Comparison of ENCODE assay signal across 1 cellular context in the genomic region with DNA sequence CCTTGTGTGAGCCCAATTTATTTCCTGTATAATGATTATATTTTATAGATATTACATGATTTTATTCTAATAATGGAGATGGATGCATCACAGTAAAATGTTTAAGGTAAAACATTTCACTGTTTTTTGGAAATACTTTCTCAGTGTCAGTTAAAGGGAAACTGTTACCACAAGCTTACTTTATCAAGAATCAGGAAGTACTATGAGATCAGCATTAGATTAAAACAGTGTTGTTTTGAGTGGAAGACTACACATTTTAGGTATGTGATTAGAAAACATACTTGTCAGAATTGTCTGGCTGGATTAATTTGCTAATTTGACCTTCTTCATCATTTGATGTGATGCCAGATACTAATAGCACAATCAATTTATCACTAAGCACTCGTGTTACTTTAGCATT.
TF ChIP-seq lines count a peak whose summit lies in the region.

A gene with protein sequence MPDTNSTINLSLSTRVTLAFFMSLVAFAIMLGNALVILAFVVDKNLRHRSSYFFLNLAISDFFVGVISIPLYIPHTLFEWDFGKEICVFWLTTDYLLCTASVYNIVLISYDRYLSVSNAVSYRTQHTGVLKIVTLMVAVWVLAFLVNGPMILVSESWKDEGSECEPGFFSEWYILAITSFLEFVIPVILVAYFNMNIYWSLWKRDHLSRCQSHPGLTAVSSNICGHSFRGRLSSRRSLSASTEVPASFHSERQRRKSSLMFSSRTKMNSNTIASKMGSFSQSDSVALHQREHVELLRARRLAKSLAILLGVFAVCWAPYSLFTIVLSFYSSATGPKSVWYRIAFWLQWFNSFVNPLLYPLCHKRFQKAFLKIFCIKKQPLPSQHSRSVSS (plus strand): TSS at position 250 of the 400 bp plus-strand sequence. CDS start 92 bp downstream, at position 342.

TF ChIP-seq in SK-N-SH, 30 proteins besides CTCF, POLR2A, EP300 and RAD21:
- no peak for TF ChIP-seq JUND (IDR thresholded peaks at IDR 0.05)
- TF ChIP-seq, protein P1, sequence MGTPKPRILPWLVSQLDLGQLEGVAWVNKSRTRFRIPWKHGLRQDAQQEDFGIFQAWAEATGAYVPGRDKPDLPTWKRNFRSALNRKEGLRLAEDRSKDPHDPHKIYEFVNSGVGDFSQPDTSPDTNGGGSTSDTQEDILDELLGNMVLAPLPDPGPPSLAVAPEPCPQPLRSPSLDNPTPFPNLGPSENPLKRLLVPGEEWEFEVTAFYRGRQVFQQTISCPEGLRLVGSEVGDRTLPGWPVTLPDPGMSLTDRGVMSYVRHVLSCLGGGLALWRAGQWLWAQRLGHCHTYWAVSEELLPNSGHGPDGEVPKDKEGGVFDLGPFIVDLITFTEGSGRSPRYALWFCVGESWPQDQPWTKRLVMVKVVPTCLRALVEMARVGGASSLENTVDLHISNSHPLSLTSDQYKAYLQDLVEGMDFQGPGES (IDR thresholded peaks at IDR 0.05; ENCODE audit: low read depth, low read length) = no peak
- TF ChIP-seq NFIC (IDR thresholded peaks at IDR 0.05; ENCODE audit: borderline replicate concordance) = no peak
- TF ChIP-seq, protein P2, sequence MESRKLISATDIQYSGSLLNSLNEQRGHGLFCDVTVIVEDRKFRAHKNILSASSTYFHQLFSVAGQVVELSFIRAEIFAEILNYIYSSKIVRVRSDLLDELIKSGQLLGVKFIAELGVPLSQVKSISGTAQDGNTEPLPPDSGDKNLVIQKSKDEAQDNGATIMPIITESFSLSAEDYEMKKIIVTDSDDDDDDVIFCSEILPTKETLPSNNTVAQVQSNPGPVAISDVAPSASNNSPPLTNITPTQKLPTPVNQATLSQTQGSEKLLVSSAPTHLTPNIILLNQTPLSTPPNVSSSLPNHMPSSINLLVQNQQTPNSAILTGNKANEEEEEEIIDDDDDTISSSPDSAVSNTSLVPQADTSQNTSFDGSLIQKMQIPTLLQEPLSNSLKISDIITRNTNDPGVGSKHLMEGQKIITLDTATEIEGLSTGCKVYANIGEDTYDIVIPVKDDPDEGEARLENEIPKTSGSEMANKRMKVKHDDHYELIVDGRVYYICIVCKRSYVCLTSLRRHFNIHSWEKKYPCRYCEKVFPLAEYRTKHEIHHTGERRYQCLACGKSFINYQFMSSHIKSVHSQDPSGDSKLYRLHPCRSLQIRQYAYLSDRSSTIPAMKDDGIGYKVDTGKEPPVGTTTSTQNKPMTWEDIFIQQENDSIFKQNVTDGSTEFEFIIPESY (IDR thresholded peaks at IDR 0.05; ENCODE audit: borderline replicate concordance, low read depth) = no peak
- TF ChIP-seq, protein P3, sequence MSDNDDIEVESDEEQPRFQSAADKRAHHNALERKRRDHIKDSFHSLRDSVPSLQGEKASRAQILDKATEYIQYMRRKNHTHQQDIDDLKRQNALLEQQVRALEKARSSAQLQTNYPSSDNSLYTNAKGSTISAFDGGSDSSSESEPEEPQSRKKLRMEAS (IDR thresholded peaks at IDR 0.05; ENCODE audit: low read depth) = no peak
- TF ChIP-seq SIN3A (IDR thresholded peaks at IDR 0.05; ENCODE audit: borderline replicate concordance, low read depth, low read length) = no peak
- no peak for TF ChIP-seq RCOR1 (IDR thresholded peaks at IDR 0.05; ENCODE audit: low read length)
- no peak for TF ChIP-seq POLR2AphosphoS5 (IDR thresholded peaks at IDR 0.05; ENCODE audit: low read depth, low read length)
- TF ChIP-seq, protein P4, sequence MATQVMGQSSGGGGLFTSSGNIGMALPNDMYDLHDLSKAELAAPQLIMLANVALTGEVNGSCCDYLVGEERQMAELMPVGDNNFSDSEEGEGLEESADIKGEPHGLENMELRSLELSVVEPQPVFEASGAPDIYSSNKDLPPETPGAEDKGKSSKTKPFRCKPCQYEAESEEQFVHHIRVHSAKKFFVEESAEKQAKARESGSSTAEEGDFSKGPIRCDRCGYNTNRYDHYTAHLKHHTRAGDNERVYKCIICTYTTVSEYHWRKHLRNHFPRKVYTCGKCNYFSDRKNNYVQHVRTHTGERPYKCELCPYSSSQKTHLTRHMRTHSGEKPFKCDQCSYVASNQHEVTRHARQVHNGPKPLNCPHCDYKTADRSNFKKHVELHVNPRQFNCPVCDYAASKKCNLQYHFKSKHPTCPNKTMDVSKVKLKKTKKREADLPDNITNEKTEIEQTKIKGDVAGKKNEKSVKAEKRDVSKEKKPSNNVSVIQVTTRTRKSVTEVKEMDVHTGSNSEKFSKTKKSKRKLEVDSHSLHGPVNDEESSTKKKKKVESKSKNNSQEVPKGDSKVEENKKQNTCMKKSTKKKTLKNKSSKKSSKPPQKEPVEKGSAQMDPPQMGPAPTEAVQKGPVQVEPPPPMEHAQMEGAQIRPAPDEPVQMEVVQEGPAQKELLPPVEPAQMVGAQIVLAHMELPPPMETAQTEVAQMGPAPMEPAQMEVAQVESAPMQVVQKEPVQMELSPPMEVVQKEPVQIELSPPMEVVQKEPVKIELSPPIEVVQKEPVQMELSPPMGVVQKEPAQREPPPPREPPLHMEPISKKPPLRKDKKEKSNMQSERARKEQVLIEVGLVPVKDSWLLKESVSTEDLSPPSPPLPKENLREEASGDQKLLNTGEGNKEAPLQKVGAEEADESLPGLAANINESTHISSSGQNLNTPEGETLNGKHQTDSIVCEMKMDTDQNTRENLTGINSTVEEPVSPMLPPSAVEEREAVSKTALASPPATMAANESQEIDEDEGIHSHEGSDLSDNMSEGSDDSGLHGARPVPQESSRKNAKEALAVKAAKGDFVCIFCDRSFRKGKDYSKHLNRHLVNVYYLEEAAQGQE (IDR thresholded peaks at IDR 0.05; ENCODE audit: low read depth, low read length) = no peak
- TF ChIP-seq FOXM1 (IDR thresholded peaks at IDR 0.05; ENCODE audit: low read depth) = no peak
- TF ChIP-seq, protein P5, sequence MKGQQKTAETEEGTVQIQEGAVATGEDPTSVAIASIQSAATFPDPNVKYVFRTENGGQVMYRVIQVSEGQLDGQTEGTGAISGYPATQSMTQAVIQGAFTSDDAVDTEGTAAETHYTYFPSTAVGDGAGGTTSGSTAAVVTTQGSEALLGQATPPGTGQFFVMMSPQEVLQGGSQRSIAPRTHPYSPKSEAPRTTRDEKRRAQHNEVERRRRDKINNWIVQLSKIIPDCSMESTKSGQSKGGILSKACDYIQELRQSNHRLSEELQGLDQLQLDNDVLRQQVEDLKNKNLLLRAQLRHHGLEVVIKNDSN (IDR thresholded peaks at IDR 0.05; ENCODE audit: borderline replicate concordance, low read depth) = no peak
- TF ChIP-seq FOSL2 (IDR thresholded peaks at IDR 0.05; ENCODE audit: borderline replicate concordance, low read depth) = no peak
- TF ChIP-seq TAF1 (IDR thresholded peaks at IDR 0.05; ENCODE audit: borderline replicate concordance, low read depth, low read length) = no peak
